In the genomic region with DNA sequence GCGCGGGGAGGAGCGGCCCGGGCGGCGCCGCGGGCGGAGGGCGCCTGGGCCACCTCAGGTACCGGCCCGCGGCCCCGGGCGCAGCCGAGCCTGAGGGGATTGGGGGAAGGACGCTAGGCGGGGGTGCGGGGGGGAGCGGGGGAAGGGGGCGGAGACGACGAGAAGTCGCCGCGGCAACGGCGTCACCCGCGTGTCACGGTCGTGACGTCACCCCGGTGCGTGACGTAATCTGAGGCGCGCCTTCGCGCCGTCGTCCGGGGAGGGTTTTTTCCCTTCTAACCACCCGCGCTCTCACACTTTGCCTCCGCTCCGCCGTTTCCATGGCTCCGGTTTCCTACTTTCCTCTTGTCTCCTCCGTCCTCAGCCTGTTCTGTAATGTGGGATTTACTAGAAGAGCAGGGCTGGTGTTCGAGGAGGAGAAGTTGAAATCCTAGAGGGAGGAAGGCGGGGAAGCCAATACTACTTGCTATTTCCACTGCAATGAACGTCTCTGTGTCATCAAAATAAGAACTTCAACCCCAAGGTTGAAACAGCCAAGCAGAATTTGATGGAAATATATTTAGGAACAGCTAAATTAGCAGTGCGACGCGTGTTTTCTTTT, we compare ENCODE assay signal across 1 cellular context.
TF ChIP-seq lines count a peak whose summit lies in the region.

A gene (minus strand): TSS at position 109 of the 601 bp plus-strand sequence. CDS start 226 bp downstream, outside the sequence.

TF ChIP-seq in K562, 482 proteins besides CTCF, POLR2A, EP300 and RAD21 (continued from another document and continues in another):
- TF ChIP-seq L3MBTL2 (IDR thresholded peaks at IDR 0.05): peak; percentile 90
- TF ChIP-seq C11orf30 (IDR thresholded peaks at IDR 0.05; ENCODE audit: low read depth): peak; percentile 89
- TF ChIP-seq ZNF561 (CRISPR knock-in tag; conservative IDR thresholded peaks at IDR 0.05): no peak
- TF ChIP-seq ETS2 (tag; IDR thresholded peaks at IDR 0.05; ENCODE audit: borderline replicate concordance, poor library complexity, severe bottlenecking): no peak
- TF ChIP-seq, protein P1, sequence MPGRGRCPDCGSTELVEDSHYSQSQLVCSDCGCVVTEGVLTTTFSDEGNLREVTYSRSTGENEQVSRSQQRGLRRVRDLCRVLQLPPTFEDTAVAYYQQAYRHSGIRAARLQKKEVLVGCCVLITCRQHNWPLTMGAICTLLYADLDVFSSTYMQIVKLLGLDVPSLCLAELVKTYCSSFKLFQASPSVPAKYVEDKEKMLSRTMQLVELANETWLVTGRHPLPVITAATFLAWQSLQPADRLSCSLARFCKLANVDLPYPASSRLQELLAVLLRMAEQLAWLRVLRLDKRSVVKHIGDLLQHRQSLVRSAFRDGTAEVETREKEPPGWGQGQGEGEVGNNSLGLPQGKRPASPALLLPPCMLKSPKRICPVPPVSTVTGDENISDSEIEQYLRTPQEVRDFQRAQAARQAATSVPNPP (IDR thresholded peaks at IDR 0.05; ENCODE audit: borderline replicate concordance, insufficient read depth, insufficient read length): no peak
- no peak for TF ChIP-seq PCBP2 (IDR thresholded peaks at IDR 0.05; ENCODE audit: low read depth, low read length, poor library complexity, severe bottlenecking)
- TF ChIP-seq, protein P2, sequence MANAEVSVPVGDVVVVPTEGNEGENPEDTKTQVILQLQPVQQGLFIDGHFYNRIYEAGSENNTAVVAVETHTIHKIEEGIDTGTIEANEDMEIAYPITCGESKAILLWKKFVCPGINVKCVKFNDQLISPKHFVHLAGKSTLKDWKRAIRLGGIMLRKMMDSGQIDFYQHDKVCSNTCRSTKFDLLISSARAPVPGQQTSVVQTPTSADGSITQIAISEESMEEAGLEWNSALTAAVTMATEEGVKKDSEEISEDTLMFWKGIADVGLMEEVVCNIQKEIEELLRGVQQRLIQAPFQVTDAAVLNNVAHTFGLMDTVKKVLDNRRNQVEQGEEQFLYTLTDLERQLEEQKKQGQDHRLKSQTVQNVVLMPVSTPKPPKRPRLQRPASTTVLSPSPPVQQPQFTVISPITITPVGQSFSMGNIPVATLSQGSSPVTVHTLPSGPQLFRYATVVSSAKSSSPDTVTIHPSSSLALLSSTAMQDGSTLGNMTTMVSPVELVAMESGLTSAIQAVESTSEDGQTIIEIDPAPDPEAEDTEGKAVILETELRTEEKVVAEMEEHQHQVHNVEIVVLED (CRISPR knock-in tag; IDR thresholded peaks at IDR 0.05): peak; percentile 85
- TF ChIP-seq ZBTB8A (IDR thresholded peaks at IDR 0.05; ENCODE audit: partially characterized antibody): no peak
- TF ChIP-seq GATAD2B (IDR thresholded peaks at IDR 0.05; ENCODE audit: borderline replicate concordance): no peak
- TF ChIP-seq HNRNPUL1 (IDR thresholded peaks at IDR 0.05; ENCODE audit: low read length): no peak
- no peak; the same call in 1 of the 2 replicates for TF ChIP-seq ELF1 (tag; IDR thresholded peaks at IDR 0.05)
- TF ChIP-seq, protein P3, sequence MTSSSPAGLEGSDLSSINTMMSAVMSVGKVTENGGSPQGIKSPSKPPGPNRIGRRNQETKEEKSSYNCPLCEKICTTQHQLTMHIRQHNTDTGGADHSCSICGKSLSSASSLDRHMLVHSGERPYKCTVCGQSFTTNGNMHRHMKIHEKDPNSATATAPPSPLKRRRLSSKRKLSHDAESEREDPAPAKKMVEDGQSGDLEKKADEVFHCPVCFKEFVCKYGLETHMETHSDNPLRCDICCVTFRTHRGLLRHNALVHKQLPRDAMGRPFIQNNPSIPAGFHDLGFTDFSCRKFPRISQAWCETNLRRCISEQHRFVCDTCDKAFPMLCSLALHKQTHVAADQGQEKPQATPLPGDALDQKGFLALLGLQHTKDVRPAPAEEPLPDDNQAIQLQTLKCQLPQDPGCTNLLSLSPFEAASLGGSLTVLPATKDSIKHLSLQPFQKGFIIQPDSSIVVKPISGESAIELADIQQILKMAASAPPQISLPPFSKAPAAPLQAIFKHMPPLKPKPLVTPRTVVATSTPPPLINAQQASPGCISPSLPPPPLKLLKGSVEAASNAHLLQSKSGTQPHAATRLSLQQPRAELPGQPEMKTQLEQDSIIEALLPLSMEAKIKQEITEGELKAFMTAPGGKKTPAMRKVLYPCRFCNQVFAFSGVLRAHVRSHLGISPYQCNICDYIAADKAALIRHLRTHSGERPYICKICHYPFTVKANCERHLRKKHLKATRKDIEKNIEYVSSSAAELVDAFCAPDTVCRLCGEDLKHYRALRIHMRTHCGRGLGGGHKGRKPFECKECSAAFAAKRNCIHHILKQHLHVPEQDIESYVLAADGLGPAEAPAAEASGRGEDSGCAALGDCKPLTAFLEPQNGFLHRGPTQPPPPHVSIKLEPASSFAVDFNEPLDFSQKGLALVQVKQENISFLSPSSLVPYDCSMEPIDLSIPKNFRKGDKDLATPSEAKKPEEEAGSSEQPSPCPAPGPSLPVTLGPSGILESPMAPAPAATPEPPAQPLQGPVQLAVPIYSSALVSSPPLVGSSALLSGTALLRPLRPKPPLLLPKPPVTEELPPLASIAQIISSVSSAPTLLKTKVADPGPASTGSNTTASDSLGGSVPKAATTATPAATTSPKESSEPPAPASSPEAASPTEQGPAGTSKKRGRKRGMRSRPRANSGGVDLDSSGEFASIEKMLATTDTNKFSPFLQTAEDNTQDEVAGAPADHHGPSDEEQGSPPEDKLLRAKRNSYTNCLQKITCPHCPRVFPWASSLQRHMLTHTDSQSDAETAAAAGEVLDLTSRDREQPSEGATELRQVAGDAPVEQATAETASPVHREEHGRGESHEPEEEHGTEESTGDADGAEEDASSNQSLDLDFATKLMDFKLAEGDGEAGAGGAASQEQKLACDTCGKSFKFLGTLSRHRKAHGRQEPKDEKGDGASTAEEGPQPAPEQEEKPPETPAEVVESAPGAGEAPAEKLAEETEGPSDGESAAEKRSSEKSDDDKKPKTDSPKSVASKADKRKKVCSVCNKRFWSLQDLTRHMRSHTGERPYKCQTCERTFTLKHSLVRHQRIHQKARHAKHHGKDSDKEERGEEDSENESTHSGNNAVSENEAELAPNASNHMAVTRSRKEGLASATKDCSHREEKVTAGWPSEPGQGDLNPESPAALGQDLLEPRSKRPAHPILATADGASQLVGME (CRISPR knock-in tag; IDR thresholded peaks at IDR 0.05): no peak; the same call in 1 of the 2 replicates
- no peak for TF ChIP-seq ARID2 (IDR thresholded peaks at IDR 0.05)
- TF ChIP-seq ZNF507 (tag; conservative IDR thresholded peaks at IDR 0.05): no peak
- TF ChIP-seq TCF3 (CRISPR knock-in tag; IDR thresholded peaks at IDR 0.05): peak; percentile 26; the same call in 1 of the 2 replicates
- TF ChIP-seq MYC (IDR thresholded peaks at IDR 0.05; ENCODE audit: low read depth, low read length): peak; percentile 64; the same call in 1 of the 2 replicates
- TF ChIP-seq MYC (CRISPR knock-in tag; IDR thresholded peaks at IDR 0.05; ENCODE audit: borderline replicate concordance, low read depth): no peak
- peak; percentile 34 to 80 for TF ChIP-seq MAZ (CRISPR knock-in tag; conservative IDR thresholded peaks at IDR 0.05 in 1 of 2, IDR thresholded peaks at IDR 0.05 in 1 of 2)
- no peak for TF ChIP-seq DDX20 (tag; IDR thresholded peaks at IDR 0.05; ENCODE audit: low read depth)
- TF ChIP-seq FOXJ3 (CRISPR knock-in tag; IDR thresholded peaks at IDR 0.05): no peak
- 0 out of 2 replicates have a peak, but pooled peaks have one; percentile 60 for TF ChIP-seq ELF4 (CRISPR knock-in tag; IDR thresholded peaks at IDR 0.05)
- no peak for TF ChIP-seq HDAC6 (IDR thresholded peaks at IDR 0.05; ENCODE audit: low read depth, low read length)
- TF ChIP-seq, protein P4, sequence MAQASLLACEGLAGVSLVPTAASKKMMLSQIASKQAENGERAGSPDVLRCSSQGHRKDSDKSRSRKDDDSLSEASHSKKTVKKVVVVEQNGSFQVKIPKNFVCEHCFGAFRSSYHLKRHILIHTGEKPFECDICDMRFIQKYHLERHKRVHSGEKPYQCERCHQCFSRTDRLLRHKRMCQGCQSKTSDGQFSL (CRISPR knock-in tag; IDR thresholded peaks at IDR 0.05): no peak; the same call in 1 of the 2 replicates
- TF ChIP-seq, protein P4 (tag; IDR thresholded peaks at IDR 0.05): peak in 1 of 2 experiments; percentile 92; a peak in 2 of 4 replicates
- TF ChIP-seq HNRNPLL (IDR thresholded peaks at IDR 0.05; ENCODE audit: low read depth, low read length, poor library complexity, severe bottlenecking): no peak
- TF ChIP-seq HSF4 (CRISPR knock-in tag; IDR thresholded peaks at IDR 0.05; ENCODE audit: borderline replicate concordance): no peak
- no peak for TF ChIP-seq MEF2D (tag; conservative IDR thresholded peaks at IDR 0.05; ENCODE audit: low read depth)
- TF ChIP-seq ZNF217 (CRISPR knock-in tag; IDR thresholded peaks at IDR 0.05): no peak
- TF ChIP-seq TBP (optimal IDR thresholded peaks at IDR 0.05; ENCODE audit: low read depth, low read length): peak; percentile 76
- TF ChIP-seq ZNF589 (CRISPR knock-in tag; IDR thresholded peaks at IDR 0.05; ENCODE audit: low read depth): no peak
- no peak for TF ChIP-seq HNRNPH1 (optimal IDR thresholded peaks at IDR 0.05; ENCODE audit: low read depth, low read length)
- TF ChIP-seq SMAD1 (IDR thresholded peaks at IDR 0.05; ENCODE audit: low read depth, low read length, partially characterized antibody): peak; percentile 54
- TF ChIP-seq, protein P5, sequence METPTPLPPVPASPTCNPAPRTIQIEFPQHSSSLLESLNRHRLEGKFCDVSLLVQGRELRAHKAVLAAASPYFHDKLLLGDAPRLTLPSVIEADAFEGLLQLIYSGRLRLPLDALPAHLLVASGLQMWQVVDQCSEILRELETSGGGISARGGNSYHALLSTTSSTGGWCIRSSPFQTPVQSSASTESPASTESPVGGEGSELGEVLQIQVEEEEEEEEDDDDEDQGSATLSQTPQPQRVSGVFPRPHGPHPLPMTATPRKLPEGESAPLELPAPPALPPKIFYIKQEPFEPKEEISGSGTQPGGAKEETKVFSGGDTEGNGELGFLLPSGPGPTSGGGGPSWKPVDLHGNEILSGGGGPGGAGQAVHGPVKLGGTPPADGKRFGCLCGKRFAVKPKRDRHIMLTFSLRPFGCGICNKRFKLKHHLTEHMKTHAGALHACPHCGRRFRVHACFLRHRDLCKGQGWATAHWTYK (CRISPR knock-in tag; IDR thresholded peaks at IDR 0.05): no peak; the same call in 1 of the 2 replicates
- TF ChIP-seq WHSC1 (IDR thresholded peaks at IDR 0.05; ENCODE audit: low read length): no peak
- TF ChIP-seq, protein P6, sequence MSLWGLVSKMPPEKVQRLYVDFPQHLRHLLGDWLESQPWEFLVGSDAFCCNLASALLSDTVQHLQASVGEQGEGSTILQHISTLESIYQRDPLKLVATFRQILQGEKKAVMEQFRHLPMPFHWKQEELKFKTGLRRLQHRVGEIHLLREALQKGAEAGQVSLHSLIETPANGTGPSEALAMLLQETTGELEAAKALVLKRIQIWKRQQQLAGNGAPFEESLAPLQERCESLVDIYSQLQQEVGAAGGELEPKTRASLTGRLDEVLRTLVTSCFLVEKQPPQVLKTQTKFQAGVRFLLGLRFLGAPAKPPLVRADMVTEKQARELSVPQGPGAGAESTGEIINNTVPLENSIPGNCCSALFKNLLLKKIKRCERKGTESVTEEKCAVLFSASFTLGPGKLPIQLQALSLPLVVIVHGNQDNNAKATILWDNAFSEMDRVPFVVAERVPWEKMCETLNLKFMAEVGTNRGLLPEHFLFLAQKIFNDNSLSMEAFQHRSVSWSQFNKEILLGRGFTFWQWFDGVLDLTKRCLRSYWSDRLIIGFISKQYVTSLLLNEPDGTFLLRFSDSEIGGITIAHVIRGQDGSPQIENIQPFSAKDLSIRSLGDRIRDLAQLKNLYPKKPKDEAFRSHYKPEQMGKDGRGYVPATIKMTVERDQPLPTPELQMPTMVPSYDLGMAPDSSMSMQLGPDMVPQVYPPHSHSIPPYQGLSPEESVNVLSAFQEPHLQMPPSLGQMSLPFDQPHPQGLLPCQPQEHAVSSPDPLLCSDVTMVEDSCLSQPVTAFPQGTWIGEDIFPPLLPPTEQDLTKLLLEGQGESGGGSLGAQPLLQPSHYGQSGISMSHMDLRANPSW (CRISPR knock-in tag; IDR thresholded peaks at IDR 0.05): no peak
- peak; percentile 47 to 69; a peak in 2 of 4 replicates for TF ChIP-seq RCOR1 (IDR thresholded peaks at IDR 0.05; ENCODE audit: borderline replicate concordance in 1 of 2, low read depth in 2 of 2, low read length in 2 of 2)
- TF ChIP-seq DPF2 (IDR thresholded peaks at IDR 0.05): peak; percentile 63
- TF ChIP-seq, protein P7, sequence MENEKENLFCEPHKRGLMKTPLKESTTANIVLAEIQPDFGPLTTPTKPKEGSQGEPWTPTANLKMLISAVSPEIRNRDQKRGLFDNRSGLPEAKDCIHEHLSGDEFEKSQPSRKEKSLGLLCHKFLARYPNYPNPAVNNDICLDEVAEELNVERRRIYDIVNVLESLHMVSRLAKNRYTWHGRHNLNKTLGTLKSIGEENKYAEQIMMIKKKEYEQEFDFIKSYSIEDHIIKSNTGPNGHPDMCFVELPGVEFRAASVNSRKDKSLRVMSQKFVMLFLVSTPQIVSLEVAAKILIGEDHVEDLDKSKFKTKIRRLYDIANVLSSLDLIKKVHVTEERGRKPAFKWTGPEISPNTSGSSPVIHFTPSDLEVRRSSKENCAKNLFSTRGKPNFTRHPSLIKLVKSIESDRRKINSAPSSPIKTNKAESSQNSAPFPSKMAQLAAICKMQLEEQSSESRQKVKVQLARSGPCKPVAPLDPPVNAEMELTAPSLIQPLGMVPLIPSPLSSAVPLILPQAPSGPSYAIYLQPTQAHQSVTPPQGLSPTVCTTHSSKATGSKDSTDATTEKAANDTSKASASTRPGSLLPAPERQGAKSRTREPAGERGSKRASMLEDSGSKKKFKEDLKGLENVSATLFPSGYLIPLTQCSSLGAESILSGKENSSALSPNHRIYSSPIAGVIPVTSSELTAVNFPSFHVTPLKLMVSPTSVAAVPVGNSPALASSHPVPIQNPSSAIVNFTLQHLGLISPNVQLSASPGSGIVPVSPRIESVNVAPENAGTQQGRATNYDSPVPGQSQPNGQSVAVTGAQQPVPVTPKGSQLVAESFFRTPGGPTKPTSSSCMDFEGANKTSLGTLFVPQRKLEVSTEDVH (IDR thresholded peaks at IDR 0.05; ENCODE audit: low read depth, partially characterized antibody): peak; percentile 91
- TF ChIP-seq KDM2B (CRISPR knock-in tag; IDR thresholded peaks at IDR 0.05): 0 out of 2 replicates have a peak, but pooled peaks have one; percentile 77
- TF ChIP-seq MAFF (IDR thresholded peaks at IDR 0.05; ENCODE audit: low read length): 0 out of 2 replicates have a peak, but pooled peaks have one; percentile 14
- TF ChIP-seq, protein P8, sequence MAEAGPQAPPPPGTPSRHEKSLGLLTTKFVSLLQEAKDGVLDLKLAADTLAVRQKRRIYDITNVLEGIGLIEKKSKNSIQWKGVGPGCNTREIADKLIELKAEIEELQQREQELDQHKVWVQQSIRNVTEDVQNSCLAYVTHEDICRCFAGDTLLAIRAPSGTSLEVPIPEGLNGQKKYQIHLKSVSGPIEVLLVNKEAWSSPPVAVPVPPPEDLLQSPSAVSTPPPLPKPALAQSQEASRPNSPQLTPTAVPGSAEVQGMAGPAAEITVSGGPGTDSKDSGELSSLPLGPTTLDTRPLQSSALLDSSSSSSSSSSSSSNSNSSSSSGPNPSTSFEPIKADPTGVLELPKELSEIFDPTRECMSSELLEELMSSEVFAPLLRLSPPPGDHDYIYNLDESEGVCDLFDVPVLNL (CRISPR knock-in tag; IDR thresholded peaks at IDR 0.05; ENCODE audit: low read depth): no peak
- TF ChIP-seq SNIP1 (IDR thresholded peaks at IDR 0.05; ENCODE audit: low read depth): no peak
